22 cellular contexts compared by ENCODE assay signal in genomic region chr13:93996471-93996870, GRCh38.
DNase-seq lines count a peak whose midpoint lies in the region; ATAC-seq and TF ChIP-seq lines count a peak whose summit lies in the region.
"Had no signal": no experiment of that assay in that cellular context is flagged by ENCODE, and none has a peak within 500 bp of the region (broad histone marks: within the 10 kb centered on the region; RNA-seq: fewer than 3 reads in every experiment).

No MANE protein-coding gene starts in this region.

- H3K27me3 Mint-ChIP-seq in chondrocyte (ENCODE audit: low read depth) (no peaks in the 10 kb centered on the region), osteocyte (ENCODE audit: unreplicated experiment) (no peaks in the 10 kb centered on the region)

- DNase-seq in astrocyte of the spinal cord (ENCODE audit: low read depth, low spot score): peak; percentile 83
- no peak for DNase-seq in chondrocyte (ENCODE audit: low spot score)
- DNase-seq in osteocyte (ENCODE audit: extremely low spot score, unreplicated experiment): no peak
- no peak for DNase-seq in GM20000 (ENCODE audit: low spot score)
- DNase-seq in stimulated activated effector memory CD8-positive, alpha-beta T cell treated with anti-CD3 and anti-CD28 coated beads, Interleukin-12 subunit alpha, Interleukin-12 subunit beta, amount 100 ng/mL, for 72 hours (ENCODE audit: low spot score in 2 of 2): no peak
- no peak for DNase-seq in superior temporal gyrus (ENCODE audit: extremely low spot score)
- DNase-seq: 8988T; ACHN; AML-193; BE2C; CD4-positive, alpha-beta T cell; CD8-positive, alpha-beta memory T cell; DMS 273 treated with DMSO at 0.1 percent for 48 hours; DMS79; EL; GF-D8; GM23248; H7; HCEC 1CT had no signal

- H3K27ac Mint-ChIP-seq in chondrocyte (ENCODE audit: unreplicated experiment) (peak overlapping the region; percentile 92), osteocyte (ENCODE audit: unreplicated experiment) (peak overlapping the region; percentile 74)
- H3K27ac Mint-ChIP-seq in stimulated activated effector memory CD8-positive, alpha-beta T cell treated with anti-CD3 and anti-CD28 coated beads, Interleukin-12 subunit alpha, Interleukin-12 subunit beta, amount 100 ng/mL, for 72 hours: no peak overlapping the region
- H3K27ac Mint-ChIP-seq: CD14-positive monocyte; CD4-positive, alpha-beta T cell; CD8-positive, alpha-beta memory T cell had no signal

- no peaks in the 10 kb centered on the region for H3K9me3 Mint-ChIP-seq in chondrocyte (ENCODE audit: low read depth)
- H3K9me3 Mint-ChIP-seq in osteocyte (ENCODE audit: unreplicated experiment): peaks cover 12% of the 10 kb centered on the region
- no peaks in the 10 kb centered on the region for H3K9me3 Mint-ChIP-seq in stimulated activated effector memory CD8-positive, alpha-beta T cell treated with anti-CD3 and anti-CD28 coated beads, Interleukin-12 subunit alpha, Interleukin-12 subunit beta, amount 100 ng/mL, for 72 hours
- H3K9me3 Mint-ChIP-seq: CD4-positive, alpha-beta T cell; CD8-positive, alpha-beta memory T cell had no signal

- no peak for TF ChIP-seq CTCF in astrocyte of the spinal cord (IDR thresholded peaks at IDR 0.05; ENCODE audit: low read depth, low read length)
- TF ChIP-seq CTCF in chondrocyte (IDR thresholded peaks at IDR 0.05): no peak
- TF ChIP-seq CTCF in osteocyte (IDR thresholded peaks at IDR 0.05): no peak
- TF ChIP-seq CTCF in GM20000 (IDR thresholded peaks at IDR 0.05; ENCODE audit: extremely low read depth, missing control alignments): no peak

- no peak overlapping the region for H3K4me3 ChIP-seq in astrocyte of the spinal cord (ENCODE audit: low read depth, low read length)
- H3K4me3 ChIP-seq: A549; BLaER1 treated with 17β-estradiol and CSF1 and Interleukin-3, amounts not matched to agents 10 nM and 100 nM; GM23248 had no signal

- in situ Hi-C loops in astrocyte of the spinal cord (cut with HindIII; ENCODE audit: low sequenced_read_pairs): no loop called here

- no peak for ATAC-seq in stimulated activated effector memory CD8-positive, alpha-beta T cell treated with anti-CD3 and anti-CD28 coated beads, Interleukin-12 subunit alpha, Interleukin-12 subunit beta, amount 100 ng/mL, for 72 hours
- ATAC-seq: A549 had no signal

- H3K4me1 Mint-ChIP-seq in chondrocyte (ENCODE audit: low read depth) (peaks cover 38% of the 10 kb centered on the region), osteocyte (ENCODE audit: unreplicated experiment) (peaks cover 35% of the 10 kb centered on the region)
- H3K4me1 Mint-ChIP-seq in stimulated activated effector memory CD8-positive, alpha-beta T cell treated with anti-CD3 and anti-CD28 coated beads, Interleukin-12 subunit alpha, Interleukin-12 subunit beta, amount 100 ng/mL, for 72 hours: no peaks in the 10 kb centered on the region
- H3K4me1 Mint-ChIP-seq: CD14-positive monocyte; CD8-positive, alpha-beta memory T cell had no signal

- no peak overlapping the region for H3K4me3 Mint-ChIP-seq in chondrocyte (ENCODE audit: unreplicated experiment)
- H3K4me3 Mint-ChIP-seq in osteocyte (ENCODE audit: unreplicated experiment): no peak overlapping the region
- H3K4me3 Mint-ChIP-seq in stimulated activated effector memory CD8-positive, alpha-beta T cell treated with anti-CD3 and anti-CD28 coated beads, Interleukin-12 subunit alpha, Interleukin-12 subunit beta, amount 100 ng/mL, for 72 hours: no peak overlapping the region
- H3K4me3 Mint-ChIP-seq: CD14-positive monocyte; CD4-positive, alpha-beta T cell; CD8-positive, alpha-beta memory T cell had no signal

- peaks cover 2% of the 10 kb centered on the region for H3K36me3 Mint-ChIP-seq in chondrocyte (ENCODE audit: low read depth)
- peaks cover 9% of the 10 kb centered on the region for H3K36me3 Mint-ChIP-seq in osteocyte (ENCODE audit: unreplicated experiment)
- no peaks in the 10 kb centered on the region for H3K36me3 Mint-ChIP-seq in stimulated activated effector memory CD8-positive, alpha-beta T cell treated with anti-CD3 and anti-CD28 coated beads, Interleukin-12 subunit alpha, Interleukin-12 subunit beta, amount 100 ng/mL, for 72 hours
- H3K36me3 Mint-ChIP-seq: CD14-positive monocyte; CD8-positive, alpha-beta memory T cell had no signal
